ENCODE assay signal across 8 cellular contexts in genomic region chr19:45507864-45508680, GRCh38. TPM values are rescaled to one million over a fixed set of nuclear protein-coding genes. Genes with fewer than 3 reads are reported as not detected.
A peak's percentile ranks its signal among the peaks of the same experiment; 100 is the strongest.
DNase-seq lines count a peak whose midpoint lies in the region; ATAC-seq, FAIRE-seq and TF ChIP-seq lines count a peak whose summit lies in the region.

No MANE protein-coding gene starts in this region.

- peak overlapping the region; percentile 66 to 99 (median 84) for H3K4me3 ChIP-seq in pancreas

- no peak for TF ChIP-seq CTCF in pancreas (IDR thresholded peaks at IDR 0.05)

- H3K9me3 ChIP-seq in pancreas = no peaks in the 10 kb centered on the region

- H3K27ac Mint-ChIP-seq in activated T-helper 17 cell treated with anti-CD3 and anti-CD28 coated beads, Interleukin-2, amount 50 U/mL, for 72 hours = peak overlapping the region; percentile 96

- DNase-seq in EH (ENCODE audit: low read depth) (peak; percentile 46), NCI-H146 (lab: John Stamatoyannopoulos, UW) (peak; percentile 83), glomerular visceral epithelial cell (ENCODE audit: extremely low spot score) (peak; percentile 63), pancreas (peak; percentile 60 to 80 (median 68))

- H3K27me3 ChIP-seq in pancreas = no peaks in the 10 kb centered on the region

- ATAC-seq in activated T-helper 17 cell treated with anti-CD3 and anti-CD28 coated beads, Interleukin-2, amount 50 U/mL, for 72 hours (replicated peaks) = peak; percentile 11
- ATAC-seq in pancreas (peak in 3 of 4 donors; percentile 4 to 6 (median 4)), GM18505 (IDR thresholded peaks at IDR 0.05; ENCODE audit: unreplicated experiment) (no peak), HG02884 (IDR thresholded peaks at IDR 0.05; ENCODE audit: unreplicated experiment) (no peak), GM18511 (IDR thresholded peaks at IDR 0.05; ENCODE audit: unreplicated experiment) (no peak)

- no peaks in the 10 kb centered on the region for H3K27me3 Mint-ChIP-seq in activated T-helper 17 cell treated with anti-CD3 and anti-CD28 coated beads, Interleukin-2, amount 50 U/mL, for 72 hours

- no peak for TF ChIP-seq POLR2A in GM18505 (IDR thresholded peaks at IDR 0.05; ENCODE audit: borderline replicate concordance, extremely low read depth, insufficient read depth, insufficient read length)

- peak overlapping the region; percentile 98 for H3K4me3 Mint-ChIP-seq in activated T-helper 17 cell treated with anti-CD3 and anti-CD28 coated beads, Interleukin-2, amount 50 U/mL, for 72 hours

- WGBS in pancreas, 2 donors = 0% methylated on average over 22 to 44 of the region's 44 CpGs

- H3K4me1 Mint-ChIP-seq in activated T-helper 17 cell treated with anti-CD3 and anti-CD28 coated beads, Interleukin-2, amount 50 U/mL, for 72 hours = peaks cover 15% of the 10 kb centered on the region

- H3K27ac ChIP-seq in pancreas = peak overlapping the region; percentile 87 to 94 (median 91)

- H3K4me1 ChIP-seq in pancreas = peaks cover 6 to 9% (median 7%) of the 10 kb centered on the region in 3 donors

- intact Hi-C loops in pancreas (cut with DNase I) = no loop called here

- no peaks in the 10 kb centered on the region for H3K36me3 ChIP-seq in pancreas

- H3K36me3 Mint-ChIP-seq in activated T-helper 17 cell treated with anti-CD3 and anti-CD28 coated beads, Interleukin-2, amount 50 U/mL, for 72 hours (ENCODE audit: low read depth) = peaks cover 57% of the 10 kb centered on the region

- no peaks in the 10 kb centered on the region for H3K9me3 Mint-ChIP-seq in activated T-helper 17 cell treated with anti-CD3 and anti-CD28 coated beads, Interleukin-2, amount 50 U/mL, for 72 hours

- no peak for FAIRE-seq in pancreas (lab: Jason Lieb, UNC)

RNA-seq across cellular contexts. Expression of gene VASP, which starts 0.8 kb away (rescaled TPM):
- total RNA-seq in activated T-helper 17 cell treated with anti-CD3 and anti-CD28 coated beads, Interleukin-2, amount 50 U/mL, for 72 hours = 100 to 1,000 TPM; 151 to 196 TPM
- total RNA-seq in pancreas = 10 to 100 TPM; 12.5 to 49.3 (median 25.1) TPM
- polyA plus RNA-seq in pancreas = 10 to 100 TPM; 32.7 to 34.3 TPM

RNA-seq across cellular contexts. Expression of gene PPM1N, which starts 9.8 kb away (rescaled TPM):
- total RNA-seq in activated T-helper 17 cell treated with anti-CD3 and anti-CD28 coated beads, Interleukin-2, amount 50 U/mL, for 72 hours = 1 to 10 TPM; 4.3 to 5.2 TPM
- total RNA-seq in pancreas = under 1 TPM; 0.22 to 0.41 (median 0.30) TPM
- 1 to 10 TPM in 1 of 2 donors, under 1 TPM in 1; 0.53 to 2.1 TPM for polyA plus RNA-seq in pancreas

RNA-seq across cellular contexts. Expression of gene RTN2, which starts 11.2 kb away (rescaled TPM):
- total RNA-seq in activated T-helper 17 cell treated with anti-CD3 and anti-CD28 coated beads, Interleukin-2, amount 50 U/mL, for 72 hours = 1 to 10 TPM; 5.3 to 8.6 TPM
- 1 to 10 TPM; 2.1 to 6.3 (median 3.2) TPM for total RNA-seq in pancreas
- 1 to 10 TPM; 4.4 to 9.5 TPM for polyA plus RNA-seq in pancreas

RNA-seq across cellular contexts. Expression of gene FOSB, which starts 40.3 kb away (rescaled TPM):
- 10 to 100 TPM; 20.7 to 39.2 TPM for total RNA-seq in activated T-helper 17 cell treated with anti-CD3 and anti-CD28 coated beads, Interleukin-2, amount 50 U/mL, for 72 hours
- total RNA-seq in pancreas = 10 to 100 TPM in 1 of 6 donors, 1 to 10 TPM in 3, under 1 TPM in 2; 0.79 to 17.0 (median 5.7) TPM
- polyA plus RNA-seq in pancreas = 10 to 100 TPM; 12.9 to 21.6 TPM

Comparison
In these comparisons a context has a peak if more than half of its experiments do, and no peak if none do; other contexts are left out.
1. ATAC-seq: peak in activated T-helper 17 cell treated with anti-CD3 and anti-CD28 coated beads, Interleukin-2, amount 50 U/mL, for 72 hours (single experiment) and pancreas (3 of 4); none in GM18505 (single experiment), HG02884 (single experiment) and GM18511 (single experiment).
2. Peak in every context shown above with its lines, with median percentiles within 50 percentile points of each other: DNase-seq.